In the genomic region with DNA sequence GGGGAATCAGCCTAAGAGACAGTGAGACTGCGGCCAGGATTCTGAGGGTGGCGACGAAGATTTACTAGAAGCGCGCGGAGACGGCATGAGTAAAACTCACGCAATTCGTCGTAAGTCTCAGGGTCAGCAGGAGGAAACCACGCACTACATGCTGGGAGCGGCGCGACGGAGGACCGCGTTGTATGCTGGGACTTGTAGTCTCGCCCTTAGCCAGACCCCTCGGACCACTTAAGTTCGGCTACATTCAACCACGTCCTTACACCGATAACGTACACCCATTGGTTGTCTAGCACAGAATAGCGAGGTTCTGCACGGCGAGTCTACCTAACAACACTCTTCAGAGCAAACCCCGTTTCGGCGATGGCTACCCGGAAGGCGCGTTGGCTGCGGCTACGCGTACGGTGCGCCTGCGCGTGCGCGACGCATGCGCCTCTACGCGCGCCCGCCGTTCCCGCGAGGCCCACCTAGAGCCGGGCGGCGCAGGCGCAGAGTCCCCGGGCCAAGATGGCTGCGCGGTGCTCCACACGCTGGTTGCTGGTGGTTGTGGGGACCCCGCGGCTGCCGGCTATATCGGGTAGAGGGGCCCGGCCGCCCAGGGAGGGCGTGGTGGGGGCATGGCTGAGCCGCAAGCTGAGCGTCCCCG, we compare ENCODE assay signal across 8 cellular contexts. TPM values are rescaled to one million over a fixed set of nuclear protein-coding genes. Genes with fewer than 3 reads are reported as not detected.
DNase-seq lines count a peak whose midpoint lies in the region; ATAC-seq and TF ChIP-seq lines count a peak whose summit lies in the region.

Gene DNAJA3 (plus strand): TSS at position 491 of the 643 bp plus-strand sequence. CDS start 14 bp downstream, at position 505.

- H3K4me3 ChIP-seq in SK-N-SH (ENCODE audit: low read depth in 2 of 2, low read length in 1 of 2) = peak within 1 kb of the TSS; percentile 72 to 99

- TF ChIP-seq RAD21 in SK-N-SH (IDR thresholded peaks at IDR 0.05; ENCODE audit: low read length) = no peak

- peak within 1 kb of the TSS; percentile 90 for H2AFZ ChIP-seq in SK-N-SH (ENCODE audit: low read depth)

- ATAC-seq in HG02610 (IDR thresholded peaks at IDR 0.05; ENCODE audit: unreplicated experiment) = peak; percentile 90

- H3K36me3 ChIP-seq in SK-N-SH (replicated peaks in 1 of 2; ENCODE audit: control insufficient read depth in 1 of 2, insufficient read depth in 2 of 2, low read length in 1 of 2) = peaks cover 0 to 5% of the 10 kb centered on the region in 2 experiments

- CTCF ChIA-PET in GM10248 (lab: Yijun Ruan, JAX) = interaction anchor here (1.0 to 2.1 kb wide), 2 partner anchors 8 to 23 kb away, joined by 3 to 5 read pairs; no protein-coding TSS in a partner anchor
- CTCF ChIA-PET in SK-N-SH (lab: Yijun Ruan, JAX) = no interaction called here

- H4K20me1 ChIP-seq in SK-N-SH (ENCODE audit: insufficient read depth) = no peaks in the 10 kb centered on the region

- peak within 1 kb of the TSS; percentile 89 for H3K4me2 ChIP-seq in SK-N-SH

- peak within 1 kb of the TSS; percentile 96 to 98 for H3K27ac ChIP-seq in SK-N-SH (ENCODE audit: low read depth in 2 of 2, low read length in 1 of 2)

- no peaks in the 10 kb centered on the region for H3K9me3 ChIP-seq in SK-N-SH

- no peaks in the 10 kb centered on the region for H3K27me3 ChIP-seq in SK-N-SH (ENCODE audit: insufficient read depth)

- POLR2A ChIA-PET in GM10248 (lab: Yijun Ruan, JAX) (no interaction called here), SK-N-SH (lab: Yijun Ruan, JAX) (no interaction called here)

- no peak for TF ChIP-seq EP300 in SK-N-SH (IDR thresholded peaks at IDR 0.05; ENCODE audit: borderline replicate concordance in 1 of 2, low read depth in 1 of 2, low read length in 1 of 2)

- H3K4me1 ChIP-seq in SK-N-SH (ENCODE audit: control insufficient read depth in 1 of 2, insufficient read depth in 2 of 2, low read depth in 1 of 2, low read length in 1 of 2) = peaks cover 5 to 14% of the 10 kb centered on the region in 2 experiments; a peak in 2 of 4 replicates

- peaks cover 47% of the 10 kb centered on the region for H3K79me2 ChIP-seq in SK-N-SH (ENCODE audit: insufficient read depth)

- WGBS in SK-N-SH (ENCODE audit: low lambda C conversion rate) = under 1% methylated on average over 45 of the region's 68 CpGs

- H3K9me2 ChIP-seq in SK-N-SH = no peaks in the 10 kb centered on the region

- DNase-seq in GM10248 (ENCODE audit: extremely low spot score) = peak; percentile 98
- DNase-seq in NCI-H1092 (lab: John Stamatoyannopoulos, UW) = peak; percentile 92
- DNase-seq in SK-N-SH = peak; percentile 98
- DNase-seq in activated naive CD4-positive, alpha-beta T cell treated with anti-CD3 and anti-CD28 coated beads, Interleukin-2, amount 50 U/mL, for 16 hours = peak; percentile 94
- peak; percentile 78 for DNase-seq in glomerular endothelial cell (ENCODE audit: extremely low read depth, low read depth, low spot score)
- DNase-seq in nucleus accumbens (lab: John Stamatoyannopoulos, UW) = peak in 55 of 56 donors; percentile 66 to 99 (median 90)
- DNase-seq in superior temporal gyrus (ENCODE audit: extremely low spot score) = peak; percentile 96

- TF ChIP-seq CTCF in GM10248 (IDR thresholded peaks at IDR 0.05; ENCODE audit: control extremely low read depth, extremely low read depth, low read depth, missing control alignments) (no peak), SK-N-SH (IDR thresholded peaks at IDR 0.05) (no peak)

- H3K9ac ChIP-seq in SK-N-SH = peak within 1 kb of the TSS; percentile 90

- H3F3A ChIP-seq in SK-N-SH (replicated peaks; ENCODE audit: insufficient read depth) = peaks cover 6% of the 10 kb centered on the region

TF ChIP-seq in SK-N-SH, 30 proteins besides CTCF, POLR2A, EP300 and RAD21 (continues in another document):
- TF ChIP-seq USF2 (IDR thresholded peaks at IDR 0.05; ENCODE audit: borderline replicate concordance, low read depth, low read length) (no peak), SIN3A (IDR thresholded peaks at IDR 0.05; ENCODE audit: borderline replicate concordance, low read depth, low read length) (peak; percentile 65; the same call in 1 of the 2 replicates), GABPA (IDR thresholded peaks at IDR 0.05; ENCODE audit: low read depth) (peak; percentile 66), MXI1 (IDR thresholded peaks at IDR 0.05; ENCODE audit: low read depth, low read length) (peak; percentile 78), GATA2 (CRISPR knock-in tag; IDR thresholded peaks at IDR 0.05) (no peak), RXRA (IDR thresholded peaks at IDR 0.05; ENCODE audit: borderline replicate concordance, low read depth) (no peak), SMC3 (IDR thresholded peaks at IDR 0.05; ENCODE audit: low read depth, low read length) (no peak), RCOR1 (IDR thresholded peaks at IDR 0.05; ENCODE audit: low read length) (no peak), YY1 (IDR thresholded peaks at IDR 0.05; ENCODE audit: low read depth) (peak; percentile 95), FOSL2 (IDR thresholded peaks at IDR 0.05; ENCODE audit: borderline replicate concordance, low read depth) (no peak), NRF1 (IDR thresholded peaks at IDR 0.05; ENCODE audit: low read depth, low read length) (peak; percentile 99), TAF1 (IDR thresholded peaks at IDR 0.05; ENCODE audit: borderline replicate concordance, low read depth, low read length) (peak; percentile 97), ZBTB33 (IDR thresholded peaks at IDR 0.05; ENCODE audit: borderline replicate concordance, low read depth) (peak; percentile 97), JUND (IDR thresholded peaks at IDR 0.05) (no peak), FOXM1 (IDR thresholded peaks at IDR 0.05; ENCODE audit: low read depth) (no peak)
- TF ChIP-seq, protein P1, sequence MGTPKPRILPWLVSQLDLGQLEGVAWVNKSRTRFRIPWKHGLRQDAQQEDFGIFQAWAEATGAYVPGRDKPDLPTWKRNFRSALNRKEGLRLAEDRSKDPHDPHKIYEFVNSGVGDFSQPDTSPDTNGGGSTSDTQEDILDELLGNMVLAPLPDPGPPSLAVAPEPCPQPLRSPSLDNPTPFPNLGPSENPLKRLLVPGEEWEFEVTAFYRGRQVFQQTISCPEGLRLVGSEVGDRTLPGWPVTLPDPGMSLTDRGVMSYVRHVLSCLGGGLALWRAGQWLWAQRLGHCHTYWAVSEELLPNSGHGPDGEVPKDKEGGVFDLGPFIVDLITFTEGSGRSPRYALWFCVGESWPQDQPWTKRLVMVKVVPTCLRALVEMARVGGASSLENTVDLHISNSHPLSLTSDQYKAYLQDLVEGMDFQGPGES (IDR thresholded peaks at IDR 0.05; ENCODE audit: low read depth, low read length) = no peak
- TF ChIP-seq, protein P2, sequence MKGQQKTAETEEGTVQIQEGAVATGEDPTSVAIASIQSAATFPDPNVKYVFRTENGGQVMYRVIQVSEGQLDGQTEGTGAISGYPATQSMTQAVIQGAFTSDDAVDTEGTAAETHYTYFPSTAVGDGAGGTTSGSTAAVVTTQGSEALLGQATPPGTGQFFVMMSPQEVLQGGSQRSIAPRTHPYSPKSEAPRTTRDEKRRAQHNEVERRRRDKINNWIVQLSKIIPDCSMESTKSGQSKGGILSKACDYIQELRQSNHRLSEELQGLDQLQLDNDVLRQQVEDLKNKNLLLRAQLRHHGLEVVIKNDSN (IDR thresholded peaks at IDR 0.05; ENCODE audit: borderline replicate concordance, low read depth) = no peak

RNA-seq across cellular contexts. Expression of gene DNAJA3, which starts in this region (rescaled TPM):
- polyA plus RNA-seq in SK-N-SH (2012; rRNA removed) = 48.7 and 52.6 TPM in 2 replicates
- polyA plus RNA-seq in SK-N-SH (2012; cell fraction: cytosol; rRNA removed) = 34.6 and 46.2 TPM in 2 replicates
- 88.0 and 107 TPM in 2 replicates for polyA plus RNA-seq in SK-N-SH (2012; cell fraction: nucleus; rRNA removed)
- total RNA-seq in glomerular endothelial cell = 35.2 and 39.8 TPM in 2 replicates

Comparison
In these comparisons a context has a peak if more than half of its experiments do, and no peak if none do; other contexts are left out.
1. Peak in every context shown above with its lines: DNase-seq, ATAC-seq, H3K4me3 ChIP-seq and H3K27ac ChIP-seq.